ENCODE assay signal across 11 cellular contexts in the genomic region with DNA sequence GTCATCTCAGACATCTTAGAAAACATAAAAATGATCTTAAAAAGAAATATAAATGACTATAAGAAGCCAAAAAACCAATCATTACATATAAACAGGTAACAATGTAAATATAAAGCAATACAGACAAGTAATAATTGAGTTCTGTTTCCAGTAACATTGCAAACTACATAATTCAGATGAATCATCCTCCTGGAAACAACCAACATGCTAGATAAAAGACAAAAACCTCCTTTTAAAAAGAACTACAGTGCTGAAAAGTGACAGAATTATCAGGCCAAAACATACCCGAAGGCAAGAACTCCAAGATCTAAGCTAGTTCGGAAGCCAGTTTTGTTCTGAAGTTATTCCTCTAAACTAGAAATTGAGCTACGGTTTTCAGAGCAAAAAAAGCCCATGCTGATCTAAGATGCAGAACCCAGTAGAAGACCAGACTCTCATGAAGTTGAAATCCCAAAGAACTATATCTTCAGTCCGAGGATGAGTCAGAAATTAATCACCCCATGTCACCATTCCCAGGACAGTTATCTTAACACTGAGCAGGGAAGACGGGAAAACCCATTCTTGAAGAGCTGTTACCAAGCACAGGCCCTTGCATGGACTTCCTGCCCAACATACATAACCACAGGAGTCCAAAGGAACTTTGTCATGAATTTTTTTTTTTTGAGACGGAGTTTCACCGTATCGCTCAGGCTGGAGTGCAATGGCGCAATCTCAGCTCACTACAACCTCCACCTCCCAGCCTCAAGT. TPM values are rescaled to one million over a fixed set of nuclear protein-coding genes. Genes with fewer than 3 reads are reported as not detected.
DNase-seq lines count a peak whose midpoint lies in the region; ATAC-seq and TF ChIP-seq lines count a peak whose summit lies in the region.
"Had no signal": no experiment of that assay in that cellular context is flagged by ENCODE, and none has a peak within 500 bp of the region (broad histone marks: within the 10 kb centered on the region; RNA-seq: fewer than 3 reads in every experiment).

No MANE protein-coding gene starts in this region.

- DNase-seq in AG20443 (ENCODE audit: low spot score) (peak; percentile 77), RKO (ENCODE audit: low spot score) (peak; percentile 42), epithelial cell of prostate (ENCODE audit: low read depth, low spot score) (no peak), mesothelial cell of epicardium (ENCODE audit: low spot score in 2 of 2, unreplicated experiment in 2 of 2) (no peak), NAMALWA (ENCODE audit: low spot score) (no peak)
- DNase-seq in effector CD4-positive, alpha-beta T cell, result no peak
- DNase-seq: CD8-positive, alpha-beta T cell; NCI-H1417; PC-9 had no signal

- no peaks in the 10 kb centered on the region for H3K27me3 Mint-ChIP-seq in mesothelial cell of epicardium (ENCODE audit: low read depth)

- H3K36me3 Mint-ChIP-seq in mesothelial cell of epicardium, result peaks cover 42% of the 10 kb centered on the region

- H3K27ac Mint-ChIP-seq in mesothelial cell of epicardium, result peak overlapping the region; percentile 40
- H3K27ac Mint-ChIP-seq: CD8-positive, alpha-beta T cell had no signal

- peak overlapping the region; percentile 69 for H3K27ac ChIP-seq in epithelial cell of prostate
- H3K27ac ChIP-seq: PC-9 had no signal

- no peaks in the 10 kb centered on the region for H3K4me1 Mint-ChIP-seq in mesothelial cell of epicardium

- ATAC-seq in HG03460 (IDR thresholded peaks at IDR 0.05; ENCODE audit: unreplicated experiment) (no peak), HG03280 (IDR thresholded peaks at IDR 0.05; ENCODE audit: unreplicated experiment) (no peak)
- ATAC-seq: CD8-positive, alpha-beta T cell had no signal

- TF ChIP-seq CTCF in mesothelial cell of epicardium (IDR thresholded peaks at IDR 0.05; ENCODE audit: unreplicated experiment), result no peak

- H3K9me3 Mint-ChIP-seq in mesothelial cell of epicardium, result no peaks in the 10 kb centered on the region
- H3K9me3 Mint-ChIP-seq: CD8-positive, alpha-beta T cell had no signal

- H3K4me3 Mint-ChIP-seq in mesothelial cell of epicardium, result no peak overlapping the region
- H3K4me3 Mint-ChIP-seq: CD8-positive, alpha-beta T cell had no signal

RNA-seq across cellular contexts. Expression of a gene that starts 9.8 kb away (rescaled TPM):
- 67.0 to 68.1 TPM (median 67.7 TPM) in 3 replicates for total RNA-seq in mesothelial cell of epicardium

RNA-seq across cellular contexts. Expression of a gene that starts 9.9 kb away (rescaled TPM):
- 6.4 to 6.7 TPM (median 6.4 TPM) in 3 replicates for total RNA-seq in mesothelial cell of epicardium

Comparison
In these comparisons a context has a peak if more than half of its experiments do, and no peak if none do; other contexts are left out.
1. DNase-seq: peak in AG20443 (single experiment) and RKO (single experiment); none in epithelial cell of prostate (single experiment), mesothelial cell of epicardium (0 of 2), NAMALWA (single experiment) and effector CD4-positive, alpha-beta T cell (single experiment).